8 cellular contexts compared by ENCODE assay signal in the genomic region with DNA sequence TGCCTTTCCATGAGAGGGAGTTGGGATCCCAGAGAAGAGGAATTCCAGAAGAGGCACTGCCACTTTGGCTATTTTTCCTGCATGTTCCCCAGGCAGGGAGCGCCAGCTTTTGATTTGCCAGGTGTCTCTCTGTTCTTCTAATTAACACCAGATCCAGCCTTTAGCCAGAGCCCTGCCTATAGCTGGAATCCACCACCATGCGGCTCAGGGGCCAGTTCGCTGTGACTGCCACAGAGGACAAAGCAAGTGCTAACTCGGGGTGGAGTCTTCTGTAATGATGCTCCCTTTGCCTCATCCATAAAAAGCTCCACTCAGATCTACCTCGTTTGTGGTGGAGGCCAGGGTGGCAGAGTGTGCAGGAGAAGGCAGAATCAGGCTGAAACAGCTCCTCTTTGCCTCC. TPM values are rescaled to one million over a fixed set of nuclear protein-coding genes. Genes with fewer than 3 reads are reported as not detected.
DNase-seq lines count a peak whose midpoint lies in the region; ATAC-seq, FAIRE-seq and TF ChIP-seq lines count a peak whose summit lies in the region.

No MANE protein-coding gene starts in this region.

- intact Hi-C loops in activated naive CD4-positive, alpha-beta T cell treated with anti-CD3 and anti-CD28 coated beads for 36 hours (cut with micrococcal nuclease), result no loop called here
- intact Hi-C loops in ascending aorta (cut with DNase I), result loop anchor here (2.0 kb wide), 1 partner anchor 32 kb away; no protein-coding TSS in a partner anchor
- intact Hi-C loops in HepG2 (cut with micrococcal nuclease; ENCODE audit: unreplicated experiment), result no loop called here

- no peaks in the 10 kb centered on the region for H3K9me3 ChIP-seq in ascending aorta
- no peaks in the 10 kb centered on the region for H3K9me3 ChIP-seq in HepG2 (ENCODE audit: low read length)

- H3K27me3 ChIP-seq in ascending aorta, result no peaks in the 10 kb centered on the region
- peaks cover 3 to 69% of the 10 kb centered on the region in 2 experiments; a peak in 4 of 5 replicates for H3K27me3 ChIP-seq in HepG2 (ENCODE audit: control insufficient read depth in 1 of 2, insufficient read depth in 2 of 2, low read length in 2 of 2)

- FAIRE-seq in HepG2 (lab: Jason Lieb, UNC), result no peak
- FAIRE-seq in urothelium cell line (lab: Jason Lieb, UNC), result no peak

- TF ChIP-seq EP300 in HepG2 (IDR thresholded peaks at IDR 0.05; ENCODE audit: low read depth in 2 of 2, low read length in 2 of 2), result no peak
- TF ChIP-seq EP300 in HepG2 (CRISPR knock-in tag; IDR thresholded peaks at IDR 0.05; ENCODE audit: borderline replicate concordance), result no peak

- in situ Hi-C loops in HepG2 (cut with HindIII; ENCODE audit: extremely low pct_ligation_motif_present, low pct_unique_long_range_greater_than_20kb), result no loop called here

- no peaks in the 10 kb centered on the region for H3K36me3 ChIP-seq in ascending aorta
- H3K36me3 ChIP-seq in HepG2 (replicated peaks in 1 of 2; ENCODE audit: control insufficient read depth in 1 of 2, insufficient read depth in 2 of 2, low read length in 2 of 2), result no peaks in the 10 kb centered on the region

- no TSS peak for BruUV-seq in HepG2 (replicated peaks; lab: Mats Ljungman, UMichigan)

- no peak for DNase-seq in activated naive CD4-positive, alpha-beta T cell treated with anti-CD3 and anti-CD28 coated beads for 36 hours
- no peak for DNase-seq in activated naive CD4-positive, alpha-beta T cell treated with anti-CD3 and anti-CD28 coated beads, Interleukin-2, amount 50 U/mL, for 16 hours
- no peak for DNase-seq in ascending aorta (ENCODE audit: low spot score in 2 of 2)
- no peak for DNase-seq in HepG2 (ENCODE audit: low spot score)
- DNase-seq in urothelium cell line (ENCODE audit: low spot score), result peak; percentile 41
- no peak for DNase-seq in GM10248 (ENCODE audit: extremely low spot score)
- DNase-seq in activated CD4-positive, alpha-beta T cell treated with anti-CD3 and anti-CD28 coated beads, Interleukin-2, amount 50 U/mL, for 48 hours, result no peak
- no peak for DNase-seq in GDM1 (lab: John Stamatoyannopoulos, UW)

- no peaks in the 10 kb centered on the region for H3K36me3 Mint-ChIP-seq in activated naive CD4-positive, alpha-beta T cell treated with anti-CD3 and anti-CD28 coated beads for 36 hours (ENCODE audit: low read depth)

- H3K27ac ChIP-seq in ascending aorta, result peak overlapping the region; percentile 94 to 96
- no peak overlapping the region for H3K27ac ChIP-seq in HepG2 (ENCODE audit: extremely low read length, insufficient read depth, low read length)

- H3K27me3 Mint-ChIP-seq in activated naive CD4-positive, alpha-beta T cell treated with anti-CD3 and anti-CD28 coated beads for 36 hours (ENCODE audit: low read depth), result no peaks in the 10 kb centered on the region

- no peak overlapping the region for H3K27ac Mint-ChIP-seq in activated naive CD4-positive, alpha-beta T cell treated with anti-CD3 and anti-CD28 coated beads for 36 hours

- TF ChIP-seq CTCF in ascending aorta (IDR thresholded peaks at IDR 0.05), result no peak
- no peak for TF ChIP-seq CTCF in HepG2 (CRISPR knock-in tag; IDR thresholded peaks at IDR 0.05)
- no peak for TF ChIP-seq CTCF in GM10248 (IDR thresholded peaks at IDR 0.05; ENCODE audit: control extremely low read depth, extremely low read depth, low read depth, missing control alignments)

- H3K4me2 ChIP-seq in HepG2 (ENCODE audit: low read depth, low read length), result peak overlapping the region; percentile 85

- no peaks in the 10 kb centered on the region for H4K20me1 ChIP-seq in HepG2 (ENCODE audit: insufficient read depth, low read length)

- H3K4me1 ChIP-seq in ascending aorta (peaks cover 10 to 32% of the 10 kb centered on the region in 2 donors), HepG2 (ENCODE audit: insufficient read depth, low read length) (peaks cover 15% of the 10 kb centered on the region)

- POLR2A ChIA-PET in HepG2 (lab: Yijun Ruan, JAX), result interaction anchor here (0.9 to 1.9 kb wide), 3 partner anchors 12 to 92 kb away, joined by 3 to 23 read pairs (median 5); partner anchors contain the start of genes CTDSP2 and EEF1AKMT3
- POLR2A ChIA-PET in GM10248 (lab: Yijun Ruan, JAX), result no interaction called here

- CTCF ChIA-PET in activated naive CD4-positive, alpha-beta T cell treated with anti-CD3 and anti-CD28 coated beads for 36 hours (lab: Charles Lee), result interaction anchor here (1.1 to 4.0 kb wide), 11 partner anchors 9 to 40 kb away, joined by 3 to 22 read pairs (median 5); no protein-coding TSS in a partner anchor
- CTCF ChIA-PET in HepG2 (lab: Yijun Ruan, JAX; ENCODE audit: low intra/inter-chr PET ratio, low total read pairs) (no interaction called here), GM10248 (lab: Yijun Ruan, JAX) (interaction anchor here (0.9 to 3.7 kb wide), 9 partner anchors 10 to 44 kb away, joined by 3 to 18 read pairs (median 4); partner anchors contain the start of gene CTDSP2)

- H3K4me3 Mint-ChIP-seq in activated naive CD4-positive, alpha-beta T cell treated with anti-CD3 and anti-CD28 coated beads for 36 hours, result peak overlapping the region; percentile 67

- TF ChIP-seq POLR2A in HepG2 (IDR thresholded peaks at IDR 0.05; ENCODE audit: insufficient read depth in 1 of 2, low read depth in 2 of 2, low read length in 2 of 2), result no peak

- H2AFZ ChIP-seq in HepG2 (ENCODE audit: low read length), result no peak overlapping the region

- ATAC-seq in HepG2, result peak; percentile 51

- no peak for TF ChIP-seq RAD21 in HepG2 (CRISPR knock-in tag; IDR thresholded peaks at IDR 0.05)

- H3K79me2 ChIP-seq in HepG2 (ENCODE audit: insufficient read depth, low read length), result no peaks in the 10 kb centered on the region

- peaks cover 6% of the 10 kb centered on the region for H3K4me1 Mint-ChIP-seq in activated naive CD4-positive, alpha-beta T cell treated with anti-CD3 and anti-CD28 coated beads for 36 hours (ENCODE audit: low read depth)

- no peak overlapping the region for H3K9ac ChIP-seq in HepG2 (ENCODE audit: insufficient read depth, low read depth, low read length)

- no peaks in the 10 kb centered on the region for H3K9me3 Mint-ChIP-seq in activated naive CD4-positive, alpha-beta T cell treated with anti-CD3 and anti-CD28 coated beads for 36 hours

- WGBS in HepG2 (ENCODE audit: low lambda C conversion rate), result 20% methylated on average over 5 of the region's 5 CpGs

- H3K4me3 ChIP-seq in ascending aorta (peak overlapping the region; percentile 54 to 71), HepG2 (replicated peaks in 1 of 3; ENCODE audit: insufficient read depth in 1 of 3, low read depth in 2 of 3, low read length in 3 of 3) (no peak overlapping the region)

RNA-seq across cellular contexts. Expression of gene CTDSP2, which starts 17.9 kb away (rescaled TPM):
- total RNA-seq in activated naive CD4-positive, alpha-beta T cell treated with anti-CD3 and anti-CD28 coated beads for 36 hours, result 10 to 100 TPM; 94.6 to 99.8 TPM
- total RNA-seq in ascending aorta, result 129 TPM
- total RNA-seq in HepG2 (2016; rRNA removed; fragmentation: Illumina TruSeq; extraction: Trizol), result 38.1 and 42.4 TPM in 2 replicates
- 20.5 and 21.6 TPM in 2 replicates for total RNA-seq in HepG2 (2016; cell fraction: cytosol; rRNA removed; fragmentation: Illumina TruSeq; extraction: Trizol; ENCODE audit: low read depth)
- 37.7 and 41.1 TPM in 2 replicates for total RNA-seq in HepG2 (2016; cell fraction: insoluble cytoplasmic fraction; rRNA removed; fragmentation: Illumina TruSeq; extraction: Trizol)
- 60.6 and 65.1 TPM in 2 replicates for total RNA-seq in HepG2 (2016; cell fraction: membrane; rRNA removed; fragmentation: Illumina TruSeq; extraction: Trizol)
- 35.7 and 38.6 TPM in 2 replicates for total RNA-seq in HepG2 (2016; cell fraction: nucleus; rRNA removed; fragmentation: Illumina TruSeq; extraction: Trizol)
- 82.5 and 91.3 TPM in 2 replicates for polyA plus RNA-seq in HepG2 (2011; rRNA removed)
- polyA plus RNA-seq in HepG2 (2011; cell fraction: cytosol; rRNA removed), result 94.6 and 96.0 TPM in 2 replicates
- 121 and 124 TPM in 2 replicates for polyA plus RNA-seq in HepG2 (2011; cell fraction: nucleus; rRNA removed)
- 68.6 and 96.3 TPM in 2 replicates for polyA plus RNA-seq in HepG2 (2012)
- 59.2 and 67.3 TPM in 2 replicates for polyA plus RNA-seq in HepG2 (2016; cell fraction: cytosol; fragmentation: Illumina TruSeq; extraction: Trizol; ENCODE audit: low read depth)
- 57.7 and 67.3 TPM in 2 replicates for polyA plus RNA-seq in HepG2 (2016; cell fraction: insoluble cytoplasmic fraction; fragmentation: Illumina TruSeq; extraction: Trizol; ENCODE audit: low read depth)
- polyA plus RNA-seq in HepG2 (2016; cell fraction: membrane; fragmentation: Illumina TruSeq; extraction: Trizol; ENCODE audit: low read depth), result 88.5 and 93.3 TPM in 2 replicates
- polyA plus RNA-seq in HepG2 (2016; cell fraction: nucleus; fragmentation: Illumina TruSeq; extraction: Trizol; ENCODE audit: insufficient read depth, low read depth), result 61.0 and 66.5 TPM in 2 replicates
- polyA minus RNA-seq in HepG2 (2011; rRNA and poly(A)+ RNA removed; ENCODE audit: low replicate concordance), result 118 and 141 TPM in 2 replicates
- 57.9 and 82.7 TPM in 2 replicates for polyA minus RNA-seq in HepG2 (2011; cell fraction: cytosol; rRNA and poly(A)+ RNA removed)
- 88.2 and 116 TPM in 2 replicates for polyA minus RNA-seq in HepG2 (2011; cell fraction: nucleus; rRNA and poly(A)+ RNA removed)

RNA-seq across cellular contexts. Expression of gene AVIL, which starts 45.8 kb away (rescaled TPM):
- total RNA-seq in activated naive CD4-positive, alpha-beta T cell treated with anti-CD3 and anti-CD28 coated beads for 36 hours, result under 1 TPM; 0.22 to 0.38 TPM
- total RNA-seq in ascending aorta (6.4 TPM), HepG2 (2016; rRNA removed; fragmentation: Illumina TruSeq; extraction: Trizol) (0.53 and 1.2 TPM in 2 replicates)
- 0.18 and 0.30 TPM in 2 replicates for total RNA-seq in HepG2 (2016; cell fraction: cytosol; rRNA removed; fragmentation: Illumina TruSeq; extraction: Trizol; ENCODE audit: low read depth)
- total RNA-seq in HepG2 (2016; cell fraction: insoluble cytoplasmic fraction; rRNA removed; fragmentation: Illumina TruSeq; extraction: Trizol), result 0.52 and 0.54 TPM in 2 replicates
- 0.21 and 0.40 TPM in 2 replicates for total RNA-seq in HepG2 (2016; cell fraction: membrane; rRNA removed; fragmentation: Illumina TruSeq; extraction: Trizol)
- 0.44 and 0.59 TPM in 2 replicates for total RNA-seq in HepG2 (2016; cell fraction: nucleus; rRNA removed; fragmentation: Illumina TruSeq; extraction: Trizol)
- 1.4 and 2.0 TPM in 2 replicates for polyA plus RNA-seq in HepG2 (2011; rRNA removed)
- polyA plus RNA-seq in HepG2 (2011; cell fraction: cytosol; rRNA removed), result 0.56 and 0.60 TPM in 2 replicates
- 3.6 and 16.3 TPM in 2 replicates for polyA plus RNA-seq in HepG2 (2011; cell fraction: nucleus; rRNA removed)
- 1.6 and 2.2 TPM in 2 replicates for polyA plus RNA-seq in HepG2 (2012)
- 0.09 TPM in 1 of 2 replicates, not detected in the other for polyA plus RNA-seq in HepG2 (2016; cell fraction: cytosol; fragmentation: Illumina TruSeq; extraction: Trizol; ENCODE audit: low read depth)
- polyA plus RNA-seq in HepG2 (2016; cell fraction: insoluble cytoplasmic fraction; fragmentation: Illumina TruSeq; extraction: Trizol; ENCODE audit: low read depth), result 0.40 and 0.47 TPM in 2 replicates
- 0.12 and 0.19 TPM in 2 replicates for polyA plus RNA-seq in HepG2 (2016; cell fraction: membrane; fragmentation: Illumina TruSeq; extraction: Trizol; ENCODE audit: low read depth)
- polyA plus RNA-seq in HepG2 (2016; cell fraction: nucleus; fragmentation: Illumina TruSeq; extraction: Trizol; ENCODE audit: insufficient read depth, low read depth), result 1.2 and 1.8 TPM in 2 replicates
- 0.54 and 2.1 TPM in 2 replicates for polyA minus RNA-seq in HepG2 (2011; rRNA and poly(A)+ RNA removed; ENCODE audit: low replicate concordance)
- 0.70 and 1.2 TPM in 2 replicates for polyA minus RNA-seq in HepG2 (2011; cell fraction: cytosol; rRNA and poly(A)+ RNA removed)
- 3.6 and 3.7 TPM in 2 replicates for polyA minus RNA-seq in HepG2 (2011; cell fraction: nucleus; rRNA and poly(A)+ RNA removed)

Comparison
In these comparisons a context has a peak if more than half of its experiments do, and no peak if none do; other contexts are left out.
1. H3K4me3 ChIP-seq: peak in ascending aorta (2 of 2); none in HepG2 (0 of 3).